1 cellular context compared by ENCODE assay signal in the genomic region with DNA sequence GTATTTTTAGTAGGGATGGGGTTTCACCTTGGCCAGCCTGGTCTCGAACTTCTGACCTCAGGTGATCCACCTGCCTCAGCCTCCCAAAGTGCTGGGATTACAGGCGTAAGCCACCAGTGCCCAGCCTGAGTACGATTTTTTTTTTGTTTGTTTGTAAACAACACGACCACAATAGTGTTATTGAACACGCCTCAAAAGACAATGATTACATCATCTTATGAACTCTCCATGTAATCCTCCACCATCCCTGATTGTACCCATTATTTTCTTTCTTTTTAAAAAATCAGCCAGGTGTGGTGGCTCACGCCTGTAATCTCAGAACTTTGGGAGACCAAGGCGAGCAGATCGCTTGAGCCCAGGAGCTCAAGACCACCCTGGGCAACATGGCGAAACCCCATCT.
TF ChIP-seq lines count a peak whose summit lies in the region.

No MANE protein-coding gene starts in this region.

TF ChIP-seq in SK-N-SH, 30 proteins besides CTCF, POLR2A, EP300 and RAD21 (continued from another document):
- TF ChIP-seq USF1 (IDR thresholded peaks at IDR 0.05; ENCODE audit: borderline replicate concordance, low read depth) (no peak), RXRA (IDR thresholded peaks at IDR 0.05; ENCODE audit: borderline replicate concordance, low read depth) (no peak), TCF12 (IDR thresholded peaks at IDR 0.05) (no peak), MEF2A (IDR thresholded peaks at IDR 0.05; ENCODE audit: borderline replicate concordance, low read depth) (no peak), ELF1 (IDR thresholded peaks at IDR 0.05) (no peak), FOSL2 (IDR thresholded peaks at IDR 0.05; ENCODE audit: borderline replicate concordance, low read depth) (no peak)
